In the genomic region with DNA sequence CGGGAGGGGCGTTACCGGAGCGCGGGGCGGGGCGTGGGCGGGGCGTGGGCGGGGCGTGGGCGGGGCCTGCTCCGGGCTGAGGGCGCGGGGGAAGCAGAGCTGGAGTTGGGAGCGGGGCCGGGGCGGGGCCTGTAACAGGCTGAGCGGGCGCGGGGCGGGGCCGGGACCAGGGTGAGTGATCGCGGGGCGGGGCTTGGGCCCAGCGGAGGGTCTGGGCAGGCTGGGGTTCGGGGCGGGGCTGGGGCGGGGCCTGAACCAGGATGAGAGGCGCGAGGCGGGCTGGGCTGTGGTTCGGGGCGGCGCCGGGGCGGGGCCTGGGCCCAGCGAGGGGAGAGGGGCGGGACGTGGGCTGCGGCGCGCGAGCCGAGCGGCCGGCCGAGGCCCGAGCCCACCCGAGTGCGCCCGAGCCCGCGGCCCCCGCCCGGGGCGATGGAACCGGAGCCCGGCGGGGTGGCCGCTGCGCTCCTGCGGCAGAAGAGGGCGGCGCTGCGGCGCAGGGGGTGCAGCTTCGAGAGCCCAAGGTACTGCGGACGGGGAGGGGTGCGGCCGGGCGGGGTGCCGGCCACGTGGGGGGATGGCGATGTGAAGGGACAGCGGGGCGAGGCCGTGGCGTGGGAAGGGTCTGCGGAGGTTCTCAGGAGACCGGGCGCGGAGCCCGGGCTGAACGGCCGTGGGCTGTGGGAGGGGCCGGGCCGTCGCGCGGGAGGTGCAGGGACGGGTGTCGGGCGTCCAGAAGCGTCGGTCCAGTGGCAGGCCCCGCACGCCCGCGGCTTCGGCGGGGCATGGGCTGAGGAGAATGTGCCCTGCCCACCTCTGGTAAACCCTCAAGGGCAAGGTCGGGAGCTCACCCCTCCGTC, we compare ENCODE assay signal across 8 cellular contexts. TPM values are rescaled to one million over a fixed set of nuclear protein-coding genes. Genes with fewer than 3 reads are reported as not detected.
DNase-seq lines count a peak whose midpoint lies in the region; ATAC-seq and TF ChIP-seq lines count a peak whose summit lies in the region.

No MANE protein-coding gene starts in this region.

- intact Hi-C loops in CD4-positive, alpha-beta memory T cell (cut with micrococcal nuclease): loop anchor here (1.0 to 10.0 kb wide), 7 partner anchors 20 to 840 kb away; partner anchors contain the start of genes LRSAM1, NAIF1, RPL12 and SLC25A25
- intact Hi-C loops in Panc1 (cut with micrococcal nuclease; ENCODE audit: unreplicated experiment): no loop called here
- intact Hi-C loops in activated T-helper 1 cell treated with anti-CD3 and anti-CD28 coated beads, Interleukin-12 subunit alpha, Interleukin-12 subunit beta, Interleukin-2, Interleukin-4 antibody, amounts not matched to agents 30 ng/mL and 10 ng/mL and 1 ng/mL, durations not matched to agents 14 hours and 24 hours and 36 hours (cut with micrococcal nuclease): loop anchor here (1.0 to 10.0 kb wide), 10 partner anchors 20 to 1810 kb away; partner anchors contain the start of genes LRSAM1, MIGA2, RALGPS1 and RPL12

- CTCF ChIA-PET in CD4-positive, alpha-beta memory T cell (lab: Charles Lee; ENCODE audit: partially characterized antibody): interaction anchor here (0.9 to 2.7 kb wide), 4 partner anchors 11 to 226 kb away, joined by 3 to 20 read pairs (median 5); partner anchors contain the start of genes LRSAM1, RPL12 and SLC2A8
- CTCF ChIA-PET in Panc1 (lab: Charles Lee): interaction anchor here (0.5 to 0.9 kb wide), 2 partner anchors 104 to 532 kb away, joined by 3 read pairs; no protein-coding TSS in a partner anchor

- H3K4me3 Mint-ChIP-seq in CD4-positive, alpha-beta memory T cell: peak overlapping the region; percentile 57 to 90 (median 84)
- H3K4me3 Mint-ChIP-seq in activated T-helper 1 cell treated with anti-CD3 and anti-CD28 coated beads, Interleukin-12 subunit alpha, Interleukin-12 subunit beta, Interleukin-2, Interleukin-4 antibody, amounts not matched to agents 30 ng/mL and 10 ng/mL and 1 ng/mL, durations not matched to agents 14 hours and 24 hours and 36 hours: peak overlapping the region; percentile 85
- peak overlapping the region; percentile 81 to 96 (median 87) for H3K4me3 Mint-ChIP-seq in naive B cell

- peak overlapping the region in 4 of 7 donors; percentile 41 to 96 (median 94) for H3K27ac Mint-ChIP-seq in CD4-positive, alpha-beta memory T cell
- no peak overlapping the region for H3K27ac Mint-ChIP-seq in activated T-helper 1 cell treated with anti-CD3 and anti-CD28 coated beads, Interleukin-12 subunit alpha, Interleukin-12 subunit beta, Interleukin-2, Interleukin-4 antibody, amounts not matched to agents 30 ng/mL and 10 ng/mL and 1 ng/mL, durations not matched to agents 14 hours and 24 hours and 36 hours
- peak overlapping the region in 4 of 6 donors; percentile 81 to 100 (median 94) for H3K27ac Mint-ChIP-seq in naive B cell

- H3K4me1 Mint-ChIP-seq in CD4-positive, alpha-beta memory T cell: peaks cover 23 to 48% (median 33%) of the 10 kb centered on the region in 4 donors
- H3K4me1 Mint-ChIP-seq in activated T-helper 1 cell treated with anti-CD3 and anti-CD28 coated beads, Interleukin-12 subunit alpha, Interleukin-12 subunit beta, Interleukin-2, Interleukin-4 antibody, amounts not matched to agents 30 ng/mL and 10 ng/mL and 1 ng/mL, durations not matched to agents 14 hours and 24 hours and 36 hours (ENCODE audit: low read depth): peaks cover 18% of the 10 kb centered on the region
- peaks cover 35 to 41% (median 40%) of the 10 kb centered on the region in 3 donors for H3K4me1 Mint-ChIP-seq in naive B cell

- H3K4me1 ChIP-seq in CD4-positive, alpha-beta memory T cell (ENCODE audit: insufficient read depth, low read length): peaks cover 35% of the 10 kb centered on the region
- peaks cover 3% of the 10 kb centered on the region for H3K4me1 ChIP-seq in Panc1 (ENCODE audit: control insufficient read depth, insufficient read depth, low read length)
- H3K4me1 ChIP-seq in fibroblast of lung (ENCODE audit: control insufficient read depth, extremely low read depth, insufficient read depth, low read length): no peaks in the 10 kb centered on the region

- in situ Hi-C loops in Panc1 (cut with HindIII; ENCODE audit: low pct_unique_long_range_greater_than_20kb, low sequenced_read_pairs): no loop called here

- POLR2A ChIA-PET in CD4-positive, alpha-beta memory T cell (lab: Charles Lee; ENCODE audit: partially characterized antibody): interaction anchor here (0.6 to 3.9 kb wide), 13 partner anchors 15 to 842 kb away, joined by 3 to 53 read pairs (median 4); partner anchors contain the start of genes CDK9, DPM2, LRSAM1 and NAIF1
- POLR2A ChIA-PET in Panc1 (lab: Charles Lee): no interaction called here

- no peaks in the 10 kb centered on the region for H3K27me3 ChIP-seq in CD4-positive, alpha-beta memory T cell (ENCODE audit: insufficient read depth, low read length)
- H3K27me3 ChIP-seq in Panc1 (ENCODE audit: control insufficient read depth, insufficient read depth, low read length) (no peaks in the 10 kb centered on the region), fibroblast of lung (ENCODE audit: control insufficient read depth, insufficient read depth, low read length) (peaks cover 20% of the 10 kb centered on the region)

- TF ChIP-seq CTCF in Panc1 (IDR thresholded peaks at IDR 0.05): no peak
- no peak for TF ChIP-seq CTCF in fibroblast of lung (conservative IDR thresholded peaks at IDR 0.05 in 1 of 2, IDR thresholded peaks at IDR 0.05 in 1 of 2; ENCODE audit: low read depth in 1 of 2, low read length in 2 of 2)

- TF ChIP-seq EP300 in Ishikawa (IDR thresholded peaks at IDR 0.05; ENCODE audit: borderline replicate concordance): no peak

- no peaks in the 10 kb centered on the region for H3K9me3 ChIP-seq in CD4-positive, alpha-beta memory T cell (ENCODE audit: control insufficient read depth in 1 of 2, low read length in 2 of 2)
- H3K9me3 ChIP-seq in Panc1 (ENCODE audit: control insufficient read depth, insufficient read depth, low read depth, low read length) (no peaks in the 10 kb centered on the region), fibroblast of lung (ENCODE audit: control insufficient read depth, insufficient read depth, low read depth, low read length) (no peaks in the 10 kb centered on the region)

- H3K9ac ChIP-seq in fibroblast of lung (ENCODE audit: insufficient read depth, low read length): peak overlapping the region; percentile 24

- peak overlapping the region; percentile 75 for H3K4me2 ChIP-seq in fibroblast of lung (ENCODE audit: extremely low read depth, insufficient read depth, low read length)

- H3K36me3 Mint-ChIP-seq in CD4-positive, alpha-beta memory T cell: peaks cover 0 to 6% of the 10 kb centered on the region in 2 donors
- H3K36me3 Mint-ChIP-seq in activated T-helper 1 cell treated with anti-CD3 and anti-CD28 coated beads, Interleukin-12 subunit alpha, Interleukin-12 subunit beta, Interleukin-2, Interleukin-4 antibody, amounts not matched to agents 30 ng/mL and 10 ng/mL and 1 ng/mL, durations not matched to agents 14 hours and 24 hours and 36 hours (ENCODE audit: low read depth): no peaks in the 10 kb centered on the region
- H3K36me3 Mint-ChIP-seq in naive B cell: no peaks in the 10 kb centered on the region

- no peaks in the 10 kb centered on the region for H4K20me1 ChIP-seq in fibroblast of lung (ENCODE audit: control insufficient read depth, extremely low read depth, insufficient read depth, low read length)

- H3K36me3 ChIP-seq in CD4-positive, alpha-beta memory T cell (ENCODE audit: insufficient read depth, low read length): no peaks in the 10 kb centered on the region
- H3K36me3 ChIP-seq in Panc1 (ENCODE audit: control insufficient read depth, insufficient read depth, low read length) (no peaks in the 10 kb centered on the region), fibroblast of lung (ENCODE audit: control insufficient read depth, insufficient read depth, low read length) (no peaks in the 10 kb centered on the region)

- H3K27me3 Mint-ChIP-seq in CD4-positive, alpha-beta memory T cell: peaks cover 0 to 6% of the 10 kb centered on the region in 2 donors
- peaks cover 42% of the 10 kb centered on the region for H3K27me3 Mint-ChIP-seq in activated T-helper 1 cell treated with anti-CD3 and anti-CD28 coated beads, Interleukin-12 subunit alpha, Interleukin-12 subunit beta, Interleukin-2, Interleukin-4 antibody, amounts not matched to agents 30 ng/mL and 10 ng/mL and 1 ng/mL, durations not matched to agents 14 hours and 24 hours and 36 hours (ENCODE audit: insufficient read depth)
- peaks cover 0 to 6% (median 0%) of the 10 kb centered on the region in 3 donors for H3K27me3 Mint-ChIP-seq in naive B cell

- no TSS peak for BruUV-seq in Panc1 (replicated peaks; lab: Mats Ljungman, UMichigan)

- peak; percentile 85 to 91 (median 89) for DNase-seq in CD4-positive, alpha-beta memory T cell
- DNase-seq in Panc1 (ENCODE audit: low read depth, low spot score): no peak
- peak; percentile 87 for DNase-seq in activated T-helper 1 cell treated with anti-CD3 and anti-CD28 coated beads, Interleukin-12 subunit alpha, Interleukin-12 subunit beta, Interleukin-2, Interleukin-4 antibody, amounts not matched to agents 30 ng/mL and 10 ng/mL and 1 ng/mL, durations not matched to agents 14 hours and 24 hours and 36 hours (ENCODE audit: low spot score)
- DNase-seq in fibroblast of lung (ENCODE audit: low read depth in 2 of 2): peak; percentile 76 to 91
- DNase-seq in naive B cell: peak; percentile 79
- DNase-seq in stimulated activated CD8-positive, alpha-beta memory T cell treated with anti-CD3 and anti-CD28 coated beads, Interleukin-7, amount 100 ng/mL, for 4 hours (ENCODE audit: low read depth in 2 of 2): peak; percentile 87 to 90

- ATAC-seq in GM21447 (IDR thresholded peaks at IDR 0.05; ENCODE audit: unreplicated experiment): peak; percentile 45
- peak; percentile 82 for ATAC-seq in Panc1
- ATAC-seq in naive B cell (ENCODE audit: low read depth in 2 of 2): peak; percentile 63 to 69

- TF ChIP-seq RAD21 in Ishikawa (IDR thresholded peaks at IDR 0.05; ENCODE audit: low read depth): no peak

- H2AFZ ChIP-seq in fibroblast of lung (ENCODE audit: low read length): peak overlapping the region; percentile 66

- H3K4me3 ChIP-seq in CD4-positive, alpha-beta memory T cell (ENCODE audit: low read length in 2 of 2): peak overlapping the region in 1 of 2 donors; percentile 62
- peak overlapping the region; percentile 59 to 62 for H3K4me3 ChIP-seq in Panc1 (ENCODE audit: low read depth in 2 of 2, low read length in 2 of 2)
- H3K4me3 ChIP-seq in fibroblast of lung (replicated peaks in 1 of 4; ENCODE audit: control extremely low read depth in 1 of 4, insufficient read depth in 1 of 4, low read depth in 3 of 4, low read length in 4 of 4): peak overlapping the region; percentile 29 to 64 (median 43)

- H3K9me3 Mint-ChIP-seq in CD4-positive, alpha-beta memory T cell: peaks cover 0 to 1% (median 0%) of the 10 kb centered on the region in 8 donors
- H3K9me3 Mint-ChIP-seq in activated T-helper 1 cell treated with anti-CD3 and anti-CD28 coated beads, Interleukin-12 subunit alpha, Interleukin-12 subunit beta, Interleukin-2, Interleukin-4 antibody, amounts not matched to agents 30 ng/mL and 10 ng/mL and 1 ng/mL, durations not matched to agents 14 hours and 24 hours and 36 hours: no peaks in the 10 kb centered on the region
- peaks cover 0 to 4% (median 0%) of the 10 kb centered on the region in 7 donors for H3K9me3 Mint-ChIP-seq in naive B cell

- no peaks in the 10 kb centered on the region for H3K79me2 ChIP-seq in fibroblast of lung (ENCODE audit: control insufficient read depth, insufficient read depth, low read length)

- no peak overlapping the region for H3K27ac ChIP-seq in CD4-positive, alpha-beta memory T cell (ENCODE audit: low read depth, low read length)
- H3K27ac ChIP-seq in Panc1 (ENCODE audit: low read length) (no peak overlapping the region; the same call in 1 of the 2 replicates), fibroblast of lung (ENCODE audit: insufficient read depth, low read length) (no peak overlapping the region)

RNA-seq across cellular contexts. Expression of gene GARNL3, which starts 39.5 kb away (rescaled TPM):
- 1 to 10 TPM; 5.9 to 6.6 TPM for total RNA-seq in CD4-positive, alpha-beta memory T cell
- polyA plus RNA-seq in CD4-positive, alpha-beta memory T cell: under 1 TPM in 1 of 2 donors, not detected in 1; 0.41 TPM
- total RNA-seq in Panc1 (2021; ENCODE audit: unreplicated experiment) (11.5 TPM), fibroblast of lung (3.9 and 6.4 TPM in 2 replicates)
- 5.1 TPM for polyA plus RNA-seq in Panc1 (2012; ENCODE audit: insufficient read length)
- total RNA-seq in activated T-helper 1 cell treated with anti-CD3 and anti-CD28 coated beads, Interleukin-12 subunit alpha, Interleukin-12 subunit beta, Interleukin-2, Interleukin-4 antibody, amounts not matched to agents 30 ng/mL and 10 ng/mL and 1 ng/mL, durations not matched to agents 14 hours and 24 hours and 36 hours: 1.5 and 2.0 TPM in 2 replicates
- polyA plus RNA-seq in fibroblast of lung (0.78 and 1.5 TPM in 2 replicates), naive B cell (ENCODE audit: low read depth in 6 of 6) (1 to 10 TPM in 2 of 6 donors, under 1 TPM in 2, not detected in 2; 0.71 to 3.1 (median 1.1) TPM)
- polyA plus RNA-seq in fibroblast of lung (2012): 0.95 and 1.4 TPM in 2 replicates
- 5.5 TPM in 1 of 2 replicates, not detected in the other for polyA minus RNA-seq in fibroblast of lung (ENCODE audit: low replicate concordance)
